10 cellular contexts compared by ENCODE assay signal in the genomic region with DNA sequence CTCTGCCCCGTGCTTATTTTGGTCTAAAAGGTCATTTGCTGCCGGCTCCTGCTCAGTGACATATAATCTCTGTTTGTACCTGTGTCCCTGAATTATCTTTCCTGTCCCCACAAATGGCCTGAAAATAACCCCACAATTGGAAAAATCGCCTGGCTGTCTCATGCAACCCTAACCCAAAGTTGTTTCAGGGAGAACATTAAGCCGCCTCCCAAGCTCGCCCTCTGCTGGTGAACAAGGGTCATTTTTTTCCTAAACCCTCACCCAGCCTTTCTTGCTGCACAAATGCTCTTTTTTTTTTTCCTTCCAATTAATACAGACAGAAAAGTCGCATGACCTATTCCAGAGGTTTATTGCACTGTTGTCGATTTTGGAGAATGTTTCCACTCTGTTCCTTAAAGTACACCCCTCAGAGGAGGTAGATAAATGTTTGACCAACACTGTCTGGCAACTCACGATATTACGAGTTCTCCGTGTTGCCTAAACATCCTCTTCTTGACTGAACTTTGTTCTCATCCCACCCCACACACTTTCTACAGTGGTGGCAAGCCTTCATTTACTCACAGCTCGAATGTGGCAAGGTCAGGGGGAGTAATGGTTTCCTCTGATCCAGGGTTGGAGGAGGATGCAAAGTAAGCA.
A peak's percentile ranks its signal among the peaks of the same experiment; 100 is the strongest.
DNase-seq lines count a peak whose midpoint lies in the region; ATAC-seq and TF ChIP-seq lines count a peak whose summit lies in the region.
"Had no signal": no experiment of that assay in that cellular context is flagged by ENCODE, and none has a peak within 500 bp of the region (broad histone marks: within the 10 kb centered on the region; RNA-seq: fewer than 3 reads in every experiment).

No MANE protein-coding gene starts in this region.

- H3K27me3 ChIP-seq in Karpas-422 (ENCODE audit: low read length) (no peaks in the 10 kb centered on the region), cardiac muscle cell (no peaks in the 10 kb centered on the region)
- H3K27me3 ChIP-seq: BLaER1 treated with 17β-estradiol and CSF1 and Interleukin-3, amounts not matched to agents 10 nM and 100 nM had no signal

- DNase-seq in NCI-H1417 (lab: John Stamatoyannopoulos, UW) (peak; percentile 21 to 78 (median 40)), NCI-H1417 treated with DMSO at 0.1 percent for 48 hours (lab: John Stamatoyannopoulos, UW) (no peak), Karpas-422 (peak; percentile 78), SW480 (ENCODE audit: low spot score) (peak; percentile 46), cardiac muscle cell (ENCODE audit: low read depth in 1 of 2, low spot score in 1 of 2) (peak; percentile 67 to 87), putamen (ENCODE audit: low spot score) (peak; percentile 79)
- peak; percentile 48 for DNase-seq in activated naive CD8-positive, alpha-beta T cell treated with anti-CD3 and anti-CD28 coated beads, Interleukin-2, amount 10 ng/mL, durations not matched to agents 7 days and 5 days

- no peak overlapping the region for H3K4me2 ChIP-seq in Karpas-422 (ENCODE audit: low read depth, low read length, poor library complexity, severe bottlenecking)
- H3K4me2 ChIP-seq: BLaER1 treated with 17β-estradiol and CSF1 and Interleukin-3, amounts not matched to agents 10 nM and 100 nM had no signal

- no peaks in the 10 kb centered on the region for H3K79me2 ChIP-seq in Karpas-422 (ENCODE audit: low read length)

- POLR2A ChIA-PET in activated naive CD8-positive, alpha-beta T cell treated with anti-CD3 and anti-CD28 coated beads, Interleukin-2, amount 10 ng/mL, durations not matched to agents 7 days and 5 days (lab: Charles Lee) = no interaction called here

- H3K27ac ChIP-seq in Karpas-422 (ENCODE audit: low read length) = no peak overlapping the region
- no peak overlapping the region for H3K27ac ChIP-seq in cardiac muscle cell
- H3K27ac ChIP-seq: BLaER1 treated with 17β-estradiol and CSF1 and Interleukin-3, amounts not matched to agents 10 nM and 100 nM; skin epidermis had no signal

- H3K9me2 ChIP-seq in Karpas-422 (replicated peaks; ENCODE audit: insufficient read depth, low read length) = no peaks in the 10 kb centered on the region

- H3K4me1 ChIP-seq in Karpas-422 (ENCODE audit: low read length) (peaks cover 3% of the 10 kb centered on the region), cardiac muscle cell (ENCODE audit: low read depth) (no peaks in the 10 kb centered on the region)

- peaks cover 2% of the 10 kb centered on the region for H3K36me3 Mint-ChIP-seq in activated naive CD8-positive, alpha-beta T cell treated with anti-CD3 and anti-CD28 coated beads, Interleukin-2, amount 10 ng/mL, durations not matched to agents 7 days and 5 days

- H3K9me3 ChIP-seq in Karpas-422 (ENCODE audit: low read length) (no peaks in the 10 kb centered on the region), cardiac muscle cell (ENCODE audit: low read depth) (no peaks in the 10 kb centered on the region)

- no peaks in the 10 kb centered on the region for H4K20me1 ChIP-seq in Karpas-422 (ENCODE audit: insufficient read depth, low read depth, low read length)
- H4K20me1 ChIP-seq: BLaER1 treated with 17β-estradiol and CSF1 and Interleukin-3, amounts not matched to agents 10 nM and 100 nM had no signal

- no peak overlapping the region for H3K4me3 Mint-ChIP-seq in activated naive CD8-positive, alpha-beta T cell treated with anti-CD3 and anti-CD28 coated beads, Interleukin-2, amount 10 ng/mL, durations not matched to agents 7 days and 5 days

- peak; percentile 80 for TF ChIP-seq CTCF in cardiac muscle cell (IDR thresholded peaks at IDR 0.05; ENCODE audit: low read depth, low read length)

- H3K9me3 Mint-ChIP-seq in activated naive CD8-positive, alpha-beta T cell treated with anti-CD3 and anti-CD28 coated beads, Interleukin-2, amount 10 ng/mL, durations not matched to agents 7 days and 5 days = peaks cover 1% of the 10 kb centered on the region

- no peak overlapping the region for H3K9ac ChIP-seq in Karpas-422 (ENCODE audit: low read length)
- H3K9ac ChIP-seq: BLaER1 treated with 17β-estradiol and CSF1 and Interleukin-3, amounts not matched to agents 10 nM and 100 nM had no signal

- H2AFZ ChIP-seq in Karpas-422 (ENCODE audit: low read length) = no peak overlapping the region

- peaks cover 2% of the 10 kb centered on the region for H3K4me1 Mint-ChIP-seq in activated naive CD8-positive, alpha-beta T cell treated with anti-CD3 and anti-CD28 coated beads, Interleukin-2, amount 10 ng/mL, durations not matched to agents 7 days and 5 days

- peak overlapping the region; percentile 15 for H3K27ac Mint-ChIP-seq in activated naive CD8-positive, alpha-beta T cell treated with anti-CD3 and anti-CD28 coated beads, Interleukin-2, amount 10 ng/mL, durations not matched to agents 7 days and 5 days

- H3K4me3 ChIP-seq in Karpas-422 (ENCODE audit: low read length) (no peak overlapping the region), cardiac muscle cell (no peak overlapping the region)
- H3K4me3 ChIP-seq: BLaER1 treated with 17β-estradiol and CSF1 and Interleukin-3, amounts not matched to agents 10 nM and 100 nM; skin epidermis had no signal

- no peak for ATAC-seq in activated naive CD8-positive, alpha-beta T cell treated with anti-CD3 and anti-CD28 coated beads, Interleukin-2, amount 10 ng/mL, durations not matched to agents 7 days and 5 days (ENCODE audit: low read depth)
- ATAC-seq in HG03135 (IDR thresholded peaks at IDR 0.05; ENCODE audit: unreplicated experiment) = no peak

- no peaks in the 10 kb centered on the region for H3K36me3 ChIP-seq in Karpas-422 (ENCODE audit: insufficient read depth, low read length)
- H3K36me3 ChIP-seq in cardiac muscle cell = no peaks in the 10 kb centered on the region
- H3K36me3 ChIP-seq: BLaER1 treated with 17β-estradiol and CSF1 and Interleukin-3, amounts not matched to agents 10 nM and 100 nM had no signal

- no peaks in the 10 kb centered on the region for H3K27me3 Mint-ChIP-seq in activated naive CD8-positive, alpha-beta T cell treated with anti-CD3 and anti-CD28 coated beads, Interleukin-2, amount 10 ng/mL, durations not matched to agents 7 days and 5 days
